ENCODE assay signal across 8 cellular contexts in the genomic region with DNA sequence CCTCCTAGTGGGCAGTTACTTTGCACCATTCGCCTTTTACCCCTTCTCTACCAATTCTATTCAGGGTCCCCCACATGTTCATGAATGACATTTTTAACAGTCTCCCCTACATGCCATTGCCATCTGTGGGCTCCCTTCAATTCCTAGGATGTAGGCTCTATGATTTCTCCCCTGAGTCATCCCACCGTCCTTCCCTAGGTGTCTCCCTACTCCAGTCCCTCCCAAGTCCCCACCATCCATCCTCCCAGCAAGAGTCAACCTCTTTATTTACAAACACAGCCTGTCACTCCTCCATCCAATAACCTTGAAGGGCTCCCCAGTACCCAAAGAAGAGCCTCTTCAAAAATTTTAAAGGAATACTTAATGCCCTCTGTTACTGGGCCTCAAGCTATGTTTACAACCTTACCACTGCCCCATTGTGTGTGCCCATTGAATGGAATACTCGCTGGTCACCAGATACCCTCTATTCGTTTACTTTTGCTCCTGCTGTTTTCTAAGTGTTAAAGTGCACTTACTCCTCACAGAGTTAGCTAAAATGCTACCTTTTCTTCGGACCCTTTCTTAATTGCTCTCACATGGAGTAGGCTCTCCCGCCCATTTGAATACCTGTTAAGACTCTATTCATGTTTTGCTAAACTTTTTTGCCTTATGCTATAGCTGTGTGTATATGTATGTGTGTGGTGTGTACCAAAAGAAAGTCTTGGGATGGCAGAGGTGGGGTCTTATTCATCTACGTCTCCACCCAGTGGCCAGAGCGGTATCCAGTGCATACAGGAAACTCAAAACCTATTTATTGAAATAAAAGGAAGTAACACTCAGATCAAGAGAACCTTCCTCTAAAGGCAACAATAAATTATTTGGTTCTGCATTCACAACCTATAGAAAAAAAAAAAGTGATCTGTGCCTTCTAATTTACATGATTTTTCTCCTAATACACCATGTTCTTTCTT.
DNase-seq lines count a peak whose midpoint lies in the region; ATAC-seq and TF ChIP-seq lines count a peak whose summit lies in the region.

No MANE protein-coding gene starts in this region.

- H3K27me3 ChIP-seq in cardiac muscle cell, result no peaks in the 10 kb centered on the region

- no peak overlapping the region for H3K27ac ChIP-seq in cardiac muscle cell

- DNase-seq in cardiac muscle cell (ENCODE audit: low read depth in 1 of 2, low spot score in 1 of 2) (peak; percentile 1 to 18), cardiac septum (ENCODE audit: low spot score) (no peak), NCI-H345 treated with DMSO at 0.1 percent for 48 hours (lab: John Stamatoyannopoulos, UW; ENCODE audit: unreplicated experiment) (peak; percentile 44), ecto neural progenitor cell (ENCODE audit: low spot score) (peak; percentile 46), NCI-H226 (no peak)

- intact Hi-C loops in cardiac septum (cut with DNase I), result no loop called here

- TF ChIP-seq CTCF in cardiac muscle cell (IDR thresholded peaks at IDR 0.05; ENCODE audit: low read depth, low read length), result no peak

- no peak overlapping the region for H3K4me3 ChIP-seq in cardiac muscle cell

- H3K36me3 ChIP-seq in cardiac muscle cell, result no peaks in the 10 kb centered on the region

- ATAC-seq in HG03565 (IDR thresholded peaks at IDR 0.05; ENCODE audit: unreplicated experiment), result no peak
- no peak for ATAC-seq in HG02970 (IDR thresholded peaks at IDR 0.05; ENCODE audit: low FRiP score, unreplicated experiment)
- no peak for ATAC-seq in GM19463 (IDR thresholded peaks at IDR 0.05; ENCODE audit: unreplicated experiment)

- H3K9me3 ChIP-seq in cardiac muscle cell (ENCODE audit: low read depth), result no peaks in the 10 kb centered on the region

- H3K4me1 ChIP-seq in cardiac muscle cell (ENCODE audit: low read depth), result peaks cover 7% of the 10 kb centered on the region

Comparison
In these comparisons a context has a peak if more than half of its experiments do, and no peak if none do; other contexts are left out.
1. DNase-seq: peak in cardiac muscle cell (2 of 2), NCI-H345 treated with DMSO at 0.1 percent for 48 hours (single experiment) and ecto neural progenitor cell (single experiment); none in cardiac septum (single experiment) and NCI-H226 (single experiment).